27 cellular contexts compared by ENCODE assay signal in genomic region chr2:161488131-161488699, GRCh38.
"Had no signal": no experiment of that assay in that cellular context is flagged by ENCODE, and none has a peak within 500 bp of the region (broad histone marks: within the 10 kb centered on the region; RNA-seq: fewer than 3 reads in every experiment).

No MANE protein-coding gene starts in this region.

- H3K27me3 ChIP-seq: stomach, suprapubic skin, testis, thyroid gland, tibial artery, tibial nerve, transverse colon, upper lobe of left lung, upper lobe of right lung, uterus, vagina had no signal

- H3K27ac ChIP-seq: stomach, suprapubic skin, testis, thoracic aorta, thyroid gland, tibial artery, tibial nerve, transverse colon, upper lobe of left lung, upper lobe of right lung, uterus, vagina had no signal

- DNase-seq: stimulated activated CD4-positive, alpha-beta T cell treated with anti-CD3 and anti-CD28 coated beads, Interleukin-2, amount 100 ng/mL, for 48 hours; stimulated activated CD4-positive, alpha-beta T cell treated with anti-CD3 and anti-CD28 coated beads, Interleukin-4, amount 100 ng/mL, for 1 hour; stimulated activated CD4-positive, alpha-beta T cell treated with anti-CD3 and anti-CD28 coated beads, Interleukin-4, amount 100 ng/mL, for 24 hours; stimulated activated CD4-positive, alpha-beta T cell treated with anti-CD3 and anti-CD28 coated beads, Interleukin-4, amount 100 ng/mL, for 4 hours; stimulated activated CD8-positive, alpha-beta memory T cell treated with anti-CD3 and anti-CD28 coated beads, Interleukin-4, amount 100 ng/mL, for 48 hours; stimulated activated naive B cell treated with anti-CD40 and anti-IgM and Interleukin-4, amounts not matched to agents 10 μg/mL and 1 μg/mL and 100 μg/mL, for 72 hours; stimulated activated naive CD4-positive, alpha-beta T cell; stimulated activated naive CD4-positive, alpha-beta T cell treated with Interleukin-2 at 50 U/mL for 16 hours; stimulated activated naive CD8-positive, alpha-beta T cell treated with anti-CD3 and anti-CD28 coated beads, Interleukin-15, amount 100 ng/mL, for 72 hours; stimulated activated naive CD8-positive, alpha-beta T cell treated with anti-CD3 and anti-CD28 coated beads, Interleukin-15, Interleukin-2, amounts not matched to agents 100 U/mL and 50 U/mL, for 24 hours; stomach; substantia nigra; testis; thyroid gland; tibial artery; transverse colon; upper lobe of left lung; upper lobe of right lung; uterus had no signal

- H3K9me3 Mint-ChIP-seq: stimulated activated memory B cell treated with anti-CD40 and anti-IgM and Interleukin-4, amounts not matched to agents 10 μg/mL and 1 μg/mL and 100 μg/mL, for 72 hours; stimulated activated naive CD8-positive, alpha-beta T cell treated with anti-CD3 and anti-CD28 coated beads, Interleukin-15, Interleukin-2, amounts not matched to agents 100 ng/mL and 50 ng/mL, for 24 hours; type B pancreatic cell had no signal

- H3K36me3 ChIP-seq: stomach, suprapubic skin, thoracic aorta, thyroid gland, tibial artery, tibial nerve, transverse colon, upper lobe of left lung, upper lobe of right lung, uterus, vagina had no signal

- H3K9me3 ChIP-seq: stomach, suprapubic skin, testis, thoracic aorta, thyroid gland, tibial artery, tibial nerve, transverse colon, upper lobe of left lung, upper lobe of right lung, uterus, vagina had no signal

- H3K4me3 ChIP-seq: stomach, suprapubic skin, testis, thoracic aorta, thyroid gland, tibial artery, tibial nerve, transverse colon, upper lobe of left lung, upper lobe of right lung, uterus, vagina had no signal

- H3K27ac Mint-ChIP-seq: stimulated activated effector memory CD8-positive, alpha-beta T cell treated with anti-CD3 and anti-CD28 coated beads, Interleukin-12 subunit alpha, Interleukin-12 subunit beta, amount 100 ng/mL, for 72 hours; stimulated activated memory B cell treated with anti-CD40 and anti-IgM and Interleukin-4, amounts not matched to agents 10 μg/mL and 1 μg/mL and 100 μg/mL, for 72 hours; stimulated activated naive B cell treated with anti-CD40 and anti-IgM and Interleukin-4, amounts not matched to agents 10 μg/mL and 1 μg/mL and 100 μg/mL, for 72 hours; stimulated activated naive CD8-positive, alpha-beta T cell treated with anti-CD3 and anti-CD28 coated beads, Interleukin-15, amount 100 ng/mL, for 72 hours; stimulated activated naive CD8-positive, alpha-beta T cell treated with anti-CD3 and anti-CD28 coated beads, Interleukin-15, Interleukin-2, amounts not matched to agents 100 ng/mL and 50 ng/mL, for 24 hours; type B pancreatic cell had no signal

- H3K27me3 Mint-ChIP-seq: stimulated activated memory B cell treated with anti-CD40 and anti-IgM and Interleukin-4, amounts not matched to agents 10 μg/mL and 1 μg/mL and 100 μg/mL, for 72 hours; type B pancreatic cell had no signal

- H3K4me1 ChIP-seq: stomach, suprapubic skin, testis, thyroid gland, tibial artery, tibial nerve, transverse colon, upper lobe of left lung, upper lobe of right lung, uterus, vagina had no signal

- H3K36me3 Mint-ChIP-seq: stimulated activated effector memory CD8-positive, alpha-beta T cell treated with anti-CD3 and anti-CD28 coated beads, Interleukin-12 subunit alpha, Interleukin-12 subunit beta, amount 100 ng/mL, for 72 hours; stimulated activated memory B cell treated with anti-CD40 and anti-IgM and Interleukin-4, amounts not matched to agents 10 μg/mL and 1 μg/mL and 100 μg/mL, for 72 hours; stimulated activated naive B cell treated with anti-CD40 and anti-IgM and Interleukin-4, amounts not matched to agents 10 μg/mL and 1 μg/mL and 100 μg/mL, for 72 hours; type B pancreatic cell had no signal

- H3K4me1 Mint-ChIP-seq: stimulated activated effector memory CD8-positive, alpha-beta T cell treated with anti-CD3 and anti-CD28 coated beads, Interleukin-12 subunit alpha, Interleukin-12 subunit beta, amount 100 ng/mL, for 72 hours; stimulated activated memory B cell treated with anti-CD40 and anti-IgM and Interleukin-4, amounts not matched to agents 10 μg/mL and 1 μg/mL and 100 μg/mL, for 72 hours; stimulated activated naive B cell treated with anti-CD40 and anti-IgM and Interleukin-4, amounts not matched to agents 10 μg/mL and 1 μg/mL and 100 μg/mL, for 72 hours; stimulated activated naive CD8-positive, alpha-beta T cell treated with anti-CD3 and anti-CD28 coated beads, Interleukin-15, amount 100 ng/mL, for 72 hours had no signal

- H3K4me3 Mint-ChIP-seq: stimulated activated effector memory CD8-positive, alpha-beta T cell treated with anti-CD3 and anti-CD28 coated beads, Interleukin-12 subunit alpha, Interleukin-12 subunit beta, amount 100 ng/mL, for 72 hours; stimulated activated memory B cell treated with anti-CD40 and anti-IgM and Interleukin-4, amounts not matched to agents 10 μg/mL and 1 μg/mL and 100 μg/mL, for 72 hours; stimulated activated naive B cell treated with anti-CD40 and anti-IgM and Interleukin-4, amounts not matched to agents 10 μg/mL and 1 μg/mL and 100 μg/mL, for 72 hours; stimulated activated naive CD8-positive, alpha-beta T cell treated with anti-CD3 and anti-CD28 coated beads, Interleukin-15, amount 100 ng/mL, for 72 hours; stimulated activated naive CD8-positive, alpha-beta T cell treated with anti-CD3 and anti-CD28 coated beads, Interleukin-15, Interleukin-2, amounts not matched to agents 100 ng/mL and 50 ng/mL, for 24 hours; type B pancreatic cell had no signal
